ENCODE assay signal across 1 cellular context in genomic region chr14:52552063-52552988, GRCh38.
TF ChIP-seq lines count a peak whose summit lies in the region.

Gene GPR137C (plus strand): TSS chr14:52552836. CDS start chr14:52553148, 312 bp downstream.
Gene TXNDC16 (minus strand): TSS chr14:52552505. CDS start chr14:52543557, 8,948 bp downstream.

TF ChIP-seq in HepG2, 621 proteins besides CTCF, POLR2A, EP300 and RAD21 (continues in another document):
- TF ChIP-seq HNF1A (IDR thresholded peaks at IDR 0.05; ENCODE audit: low read depth), result no peak
- TF ChIP-seq HNF1A (CRISPR knock-in tag; IDR thresholded peaks at IDR 0.05; ENCODE audit: borderline replicate concordance), result no peak; the same call in 1 of the 2 replicates
- TF ChIP-seq ARHGAP35 (CRISPR knock-in tag; IDR thresholded peaks at IDR 0.05; ENCODE audit: borderline replicate concordance), result no peak
- 0 out of 2 replicates have a peak, but pooled peaks have one; percentile 53 for TF ChIP-seq ZSCAN9 (CRISPR knock-in tag; IDR thresholded peaks at IDR 0.05; ENCODE audit: borderline replicate concordance)
- TF ChIP-seq BCL3 (CRISPR knock-in tag; IDR thresholded peaks at IDR 0.05), result 0 out of 2 replicates have a peak, but pooled peaks have one; percentile 48
- peak; percentile 89 for TF ChIP-seq DR1 (CRISPR knock-in tag; IDR thresholded peaks at IDR 0.05)
- TF ChIP-seq NBN (conservative IDR thresholded peaks at IDR 0.05), result no peak
- TF ChIP-seq POGZ (CRISPR knock-in tag; IDR thresholded peaks at IDR 0.05), result peak; percentile 74
- TF ChIP-seq ZBTB38 (CRISPR knock-in tag; IDR thresholded peaks at IDR 0.05), result peak; percentile 19; the same call in 1 of the 2 replicates
- TF ChIP-seq SP140L (CRISPR knock-in tag; IDR thresholded peaks at IDR 0.05; ENCODE audit: borderline replicate concordance), result no peak; the same call in 1 of the 2 replicates
- TF ChIP-seq JDP2 (CRISPR knock-in tag; IDR thresholded peaks at IDR 0.05; ENCODE audit: borderline replicate concordance), result no peak
- no peak for TF ChIP-seq ZNF558 (CRISPR knock-in tag; IDR thresholded peaks at IDR 0.05; ENCODE audit: borderline replicate concordance)
- TF ChIP-seq HNF4A (CRISPR knock-in tag; IDR thresholded peaks at IDR 0.05), result no peak
- no peak; the same call in 1 of the 2 replicates for TF ChIP-seq PATZ1 (CRISPR knock-in tag; IDR thresholded peaks at IDR 0.05)
- peak; percentile 47; the same call in 1 of the 2 replicates for TF ChIP-seq SPEN (CRISPR knock-in tag; IDR thresholded peaks at IDR 0.05; ENCODE audit: low read depth)
- TF ChIP-seq ETS1 (CRISPR knock-in tag; IDR thresholded peaks at IDR 0.05), result no peak
- peak; percentile 93 for TF ChIP-seq KLF11 (CRISPR knock-in tag; IDR thresholded peaks at IDR 0.05)
- TF ChIP-seq ZNF574 (CRISPR knock-in tag; IDR thresholded peaks at IDR 0.05), result peak; percentile 66
- TF ChIP-seq ATF6 (CRISPR knock-in tag; conservative IDR thresholded peaks at IDR 0.05), result no peak
- no peak for TF ChIP-seq HBP1 (CRISPR knock-in tag; IDR thresholded peaks at IDR 0.05; ENCODE audit: low read depth)
- no peak for TF ChIP-seq ZBTB39 (CRISPR knock-in tag; IDR thresholded peaks at IDR 0.05)
- TF ChIP-seq ZNF761 (CRISPR knock-in tag; conservative IDR thresholded peaks at IDR 0.05), result no peak
- peak; percentile 68; the same call in 1 of the 2 replicates for TF ChIP-seq ZNF414 (CRISPR knock-in tag; IDR thresholded peaks at IDR 0.05)
- no peak for TF ChIP-seq CEBPG (CRISPR knock-in tag; IDR thresholded peaks at IDR 0.05)
- peak; percentile 84 for TF ChIP-seq POLR2G (IDR thresholded peaks at IDR 0.05; ENCODE audit: low read depth, low read length)
- TF ChIP-seq FOSL1 (CRISPR knock-in tag; IDR thresholded peaks at IDR 0.05; ENCODE audit: borderline replicate concordance), result no peak
- TF ChIP-seq CC2D1A (CRISPR knock-in tag; IDR thresholded peaks at IDR 0.05), result no peak
- no peak for TF ChIP-seq ZNF326 (CRISPR knock-in tag; IDR thresholded peaks at IDR 0.05; ENCODE audit: borderline replicate concordance)
- TF ChIP-seq CREB3 (CRISPR knock-in tag; IDR thresholded peaks at IDR 0.05), result no peak; the same call in 1 of the 2 replicates
- TF ChIP-seq MAFG (CRISPR knock-in tag; IDR thresholded peaks at IDR 0.05), result no peak
- TF ChIP-seq ZNF34 (CRISPR knock-in tag; IDR thresholded peaks at IDR 0.05; ENCODE audit: borderline replicate concordance), result 0 out of 2 replicates have a peak, but pooled peaks have one; percentile 51
- no peak for TF ChIP-seq ZSCAN12 (CRISPR knock-in tag; IDR thresholded peaks at IDR 0.05)
- TF ChIP-seq ZNF720 (CRISPR knock-in tag; IDR thresholded peaks at IDR 0.05), result no peak
